Comparison of ENCODE assay signal across 1 cellular context in the genomic region with DNA sequence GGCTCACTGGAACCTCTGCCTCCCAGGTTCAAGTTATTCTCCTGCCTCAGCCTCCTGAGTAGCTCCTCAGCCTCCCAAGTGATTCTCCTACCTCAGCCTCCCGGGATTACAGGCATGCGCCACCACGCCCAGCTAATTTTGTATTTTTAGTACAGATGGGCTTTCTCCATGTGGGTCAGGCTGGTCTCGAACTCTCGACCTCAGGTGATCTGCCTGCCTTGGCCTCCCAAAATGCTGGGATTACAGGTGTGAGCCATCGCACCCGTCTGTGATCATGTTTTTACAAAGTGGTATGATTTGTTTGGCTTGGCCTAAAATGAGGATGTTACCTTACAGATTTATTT.
TF ChIP-seq lines count a peak whose summit lies in the region.

No MANE protein-coding gene starts in this region.

TF ChIP-seq in GM12878, 131 proteins besides CTCF, POLR2A, EP300 and RAD21:
- TF ChIP-seq NFIC (IDR thresholded peaks at IDR 0.05; ENCODE audit: low read depth, low read length) (0 out of 2 replicates have a peak, but pooled peaks have one; percentile 3), IKZF1 (conservative IDR thresholded peaks at IDR 0.05) (0 out of 2 replicates have a peak, but pooled peaks have one; percentile 4), SMARCA5 (IDR thresholded peaks at IDR 0.05) (peak; percentile 73; the same call in 1 of the 2 replicates), BHLHE40 (IDR thresholded peaks at IDR 0.05; ENCODE audit: borderline replicate concordance in 1 of 2, low read depth in 2 of 2, low read length in 1 of 2) (0 out of 4 replicates have a peak, but pooled peaks of 1 of the 2 experiments have one; percentile 1)
- TF ChIP-seq, protein P1, sequence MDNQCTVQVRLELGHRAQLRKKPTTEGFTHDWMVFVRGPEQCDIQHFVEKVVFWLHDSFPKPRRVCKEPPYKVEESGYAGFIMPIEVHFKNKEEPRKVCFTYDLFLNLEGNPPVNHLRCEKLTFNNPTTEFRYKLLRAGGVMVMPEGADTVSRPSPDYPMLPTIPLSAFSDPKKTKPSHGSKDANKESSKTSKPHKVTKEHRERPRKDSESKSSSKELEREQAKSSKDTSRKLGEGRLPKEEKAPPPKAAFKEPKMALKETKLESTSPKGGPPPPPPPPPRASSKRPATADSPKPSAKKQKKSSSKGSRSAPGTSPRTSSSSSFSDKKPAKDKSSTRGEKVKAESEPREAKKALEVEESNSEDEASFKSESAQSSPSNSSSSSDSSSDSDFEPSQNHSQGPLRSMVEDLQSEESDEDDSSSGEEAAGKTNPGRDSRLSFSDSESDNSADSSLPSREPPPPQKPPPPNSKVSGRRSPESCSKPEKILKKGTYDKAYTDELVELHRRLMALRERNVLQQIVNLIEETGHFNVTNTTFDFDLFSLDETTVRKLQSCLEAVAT (IDR thresholded peaks at IDR 0.05) = 0 out of 2 replicates have a peak, but pooled peaks have one; percentile 62
- TF ChIP-seq, protein P2, sequence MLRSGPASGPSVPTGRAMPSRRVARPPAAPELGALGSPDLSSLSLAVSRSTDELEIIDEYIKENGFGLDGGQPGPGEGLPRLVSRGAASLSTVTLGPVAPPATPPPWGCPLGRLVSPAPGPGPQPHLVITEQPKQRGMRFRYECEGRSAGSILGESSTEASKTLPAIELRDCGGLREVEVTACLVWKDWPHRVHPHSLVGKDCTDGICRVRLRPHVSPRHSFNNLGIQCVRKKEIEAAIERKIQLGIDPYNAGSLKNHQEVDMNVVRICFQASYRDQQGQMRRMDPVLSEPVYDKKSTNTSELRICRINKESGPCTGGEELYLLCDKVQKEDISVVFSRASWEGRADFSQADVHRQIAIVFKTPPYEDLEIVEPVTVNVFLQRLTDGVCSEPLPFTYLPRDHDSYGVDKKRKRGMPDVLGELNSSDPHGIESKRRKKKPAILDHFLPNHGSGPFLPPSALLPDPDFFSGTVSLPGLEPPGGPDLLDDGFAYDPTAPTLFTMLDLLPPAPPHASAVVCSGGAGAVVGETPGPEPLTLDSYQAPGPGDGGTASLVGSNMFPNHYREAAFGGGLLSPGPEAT (IDR thresholded peaks at IDR 0.05; ENCODE audit: low read depth) = 0 out of 2 replicates have a peak, but pooled peaks have one; percentile 7
